Comparison of ENCODE assay signal across 32 cellular contexts in the genomic region with DNA sequence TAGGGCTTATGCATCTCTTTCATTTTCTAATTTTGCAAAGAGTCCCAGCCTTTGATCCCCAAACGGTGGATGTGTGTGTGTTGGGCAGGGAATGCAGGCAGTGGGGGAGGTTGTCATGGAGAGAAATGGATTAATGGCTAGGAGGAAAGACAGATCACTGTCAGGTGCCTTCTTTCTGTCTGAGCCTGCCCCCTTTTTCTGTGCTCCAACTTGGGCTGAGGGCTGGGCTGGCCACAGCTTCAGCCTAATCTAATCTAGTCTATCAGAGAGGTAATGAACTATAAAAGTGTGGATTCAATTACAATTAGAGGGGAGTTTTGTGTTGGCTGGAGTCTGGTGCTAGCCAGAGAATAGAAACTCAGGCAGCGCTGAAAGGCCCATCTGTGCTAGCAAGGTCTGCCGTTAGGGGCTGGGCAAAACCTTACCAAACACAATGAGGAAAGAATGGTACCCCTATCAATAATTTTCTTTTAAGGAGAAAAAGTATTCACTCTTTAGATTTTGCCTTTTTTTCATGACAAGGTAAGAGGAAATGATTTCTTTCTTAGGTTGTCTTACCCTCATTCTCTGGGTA. TPM values are rescaled to one million over a fixed set of nuclear protein-coding genes. Genes with fewer than 3 reads are reported as not detected.
DNase-seq lines count a peak whose midpoint lies in the region; ATAC-seq, FAIRE-seq and TF ChIP-seq lines count a peak whose summit lies in the region.
"Had no signal": no experiment of that assay in that cellular context is flagged by ENCODE, and none has a peak within 500 bp of the region (broad histone marks: within the 10 kb centered on the region; RNA-seq: fewer than 3 reads in every experiment).

No MANE protein-coding gene starts in this region.

- SMC1A ChIA-PET in GM12878 (lab: Charles Lee; ENCODE audit: uncharacterized antibody, unreplicated experiment), result interaction anchor here (1.0 kb wide), 1 partner anchor 67 kb away, joined by 3 read pairs; no protein-coding TSS in a partner anchor

- TF ChIP-seq CTCF in GM12878 (IDR thresholded peaks at IDR 0.05 in 2 of 3, conservative IDR thresholded peaks at IDR 0.05 in 1 of 3; ENCODE audit: control insufficient read depth in 2 of 3, extremely low read depth in 1 of 3, insufficient read depth in 1 of 3, low read depth in 3 of 3, low read length in 3 of 3), result no peak
- no peak for TF ChIP-seq CTCF in brain microvascular endothelial cell (IDR thresholded peaks at IDR 0.05; ENCODE audit: low read depth, low read length, missing control alignments)

- no peak for TF ChIP-seq RAD21 in GM12878 (IDR thresholded peaks at IDR 0.05; ENCODE audit: insufficient read depth, low read depth, low read length)

- no peaks in the 10 kb centered on the region for H3K36me3 Mint-ChIP-seq in activated naive CD8-positive, alpha-beta T cell treated with anti-CD3 and anti-CD28 coated beads for 36 hours
- no peaks in the 10 kb centered on the region for H3K36me3 Mint-ChIP-seq in activated naive CD8-positive, alpha-beta T cell treated with anti-CD3 and anti-CD28 coated beads, Interleukin-2, amount 50 U/mL, for 24 hours (ENCODE audit: low read depth)
- no peaks in the 10 kb centered on the region for H3K36me3 Mint-ChIP-seq in stimulated activated memory B cell treated with anti-CD40 and anti-IgM and Interleukin-4, amounts not matched to agents 10 μg/mL and 1 μg/mL and 100 μg/mL, for 72 hours
- H3K36me3 Mint-ChIP-seq: activated naive CD4-positive, alpha-beta T cell treated with anti-CD3 and anti-CD28 coated beads, Interleukin-2, amount 50 U/mL, for 72 hours; IgD-negative memory B cell; immature natural killer cell; memory B cell had no signal

- no peaks in the 10 kb centered on the region for H3K27me3 Mint-ChIP-seq in activated naive CD8-positive, alpha-beta T cell treated with anti-CD3 and anti-CD28 coated beads for 36 hours
- H3K27me3 Mint-ChIP-seq in activated naive CD8-positive, alpha-beta T cell treated with anti-CD3 and anti-CD28 coated beads, Interleukin-2, amount 50 U/mL, for 24 hours, result peaks cover 2% of the 10 kb centered on the region
- peaks cover 18% of the 10 kb centered on the region for H3K27me3 Mint-ChIP-seq in stimulated activated memory B cell treated with anti-CD40 and anti-IgM and Interleukin-4, amounts not matched to agents 10 μg/mL and 1 μg/mL and 100 μg/mL, for 72 hours
- H3K27me3 Mint-ChIP-seq: CD4-positive, alpha-beta T cell had no signal

- RAD21 ChIA-PET in GM12878 (lab: Charles Lee; ENCODE audit: unreplicated experiment), result no interaction called here

- H3K4me2 ChIP-seq in GM12878 (ENCODE audit: control insufficient read depth, insufficient read depth), result peak overlapping the region; percentile 66; the same call in 1 of the 2 replicates

- DNase-seq in activated naive CD8-positive, alpha-beta T cell treated with anti-CD3 and anti-CD28 coated beads for 36 hours, result no peak
- DNase-seq in activated naive CD8-positive, alpha-beta T cell treated with anti-CD3 and anti-CD28 coated beads, Interleukin-2, amount 50 U/mL, for 24 hours, result no peak
- DNase-seq in NCI-H2171 treated with DMSO at 0.1 percent for 48 hours (lab: John Stamatoyannopoulos, UW) (peak; percentile 85), GM12878 (ENCODE audit: low read depth, low spot score) (no peak), activated gamma-delta T cell (lab: John Stamatoyannopoulos, UW) (no peak), brain microvascular endothelial cell (no peak)
- DNase-seq: activated CD4-positive, alpha-beta T cell treated with anti-CD3 and anti-CD28 coated beads, Interleukin-2, amount 50 U/mL, for 4 hours; activated CD4-positive, CD25-positive, alpha-beta regulatory T cell; caudate nucleus; CD4-positive, alpha-beta T cell; cortex of kidney; hippocampal formation; immature natural killer cell; left colon; NCI-H2081 treated with DMSO at 0.1 percent for 48 hours; NCI-H510A treated with DMSO at 0.1 percent for 48 hours; right cardiac atrium; SJCRH30; transverse colon had no signal

- TF ChIP-seq EP300 in GM12878 (IDR thresholded peaks at IDR 0.05; ENCODE audit: borderline replicate concordance in 1 of 2, control insufficient read depth in 1 of 2, low read depth in 2 of 2, low read length in 2 of 2), result no peak

- no peak overlapping the region for H3K4me3 ChIP-seq in GM12878
- no peak overlapping the region for H3K4me3 ChIP-seq in brain microvascular endothelial cell (ENCODE audit: low read depth, low read length)
- H3K4me3 ChIP-seq: ascending aorta, esophagus muscularis mucosa, SJCRH30, transverse colon had no signal

- FAIRE-seq in GM12878 (lab: Jason Lieb, UNC), result no peak
- FAIRE-seq: frontal cortex had no signal

- peaks cover 11% of the 10 kb centered on the region for H3K4me1 Mint-ChIP-seq in activated naive CD8-positive, alpha-beta T cell treated with anti-CD3 and anti-CD28 coated beads for 36 hours
- peaks cover 9% of the 10 kb centered on the region for H3K4me1 Mint-ChIP-seq in activated naive CD8-positive, alpha-beta T cell treated with anti-CD3 and anti-CD28 coated beads, Interleukin-2, amount 50 U/mL, for 24 hours
- H3K4me1 Mint-ChIP-seq in stimulated activated memory B cell treated with anti-CD40 and anti-IgM and Interleukin-4, amounts not matched to agents 10 μg/mL and 1 μg/mL and 100 μg/mL, for 72 hours, result peaks cover 13% of the 10 kb centered on the region
- H3K4me1 Mint-ChIP-seq: immature natural killer cell had no signal

- H3K36me3 ChIP-seq in GM12878 (ENCODE audit: control insufficient read depth in 2 of 2, insufficient read depth in 2 of 2, low read length in 1 of 2), result no peaks in the 10 kb centered on the region
- H3K36me3 ChIP-seq in brain microvascular endothelial cell (replicated peaks), result no peaks in the 10 kb centered on the region
- H3K36me3 ChIP-seq: ascending aorta, esophagus muscularis mucosa, SJCRH30, transverse colon had no signal

- H3K4me3 Mint-ChIP-seq in activated naive CD8-positive, alpha-beta T cell treated with anti-CD3 and anti-CD28 coated beads for 36 hours, result no peak overlapping the region
- H3K4me3 Mint-ChIP-seq in activated naive CD8-positive, alpha-beta T cell treated with anti-CD3 and anti-CD28 coated beads, Interleukin-2, amount 50 U/mL, for 24 hours, result no peak overlapping the region
- H3K4me3 Mint-ChIP-seq in stimulated activated memory B cell treated with anti-CD40 and anti-IgM and Interleukin-4, amounts not matched to agents 10 μg/mL and 1 μg/mL and 100 μg/mL, for 72 hours, result no peak overlapping the region
- H3K4me3 Mint-ChIP-seq: activated T-helper 17 cell treated with anti-CD3 and anti-CD28 coated beads, Interleukin-2, amount 50 U/mL, for 72 hours; CD4-positive, alpha-beta T cell; IgD-negative memory B cell; immature natural killer cell; memory B cell; neural crest cell had no signal

- peaks cover 12% of the 10 kb centered on the region for H3K4me1 ChIP-seq in GM12878 (ENCODE audit: control insufficient read depth, insufficient read depth, low read length)
- H3K4me1 ChIP-seq: ascending aorta, esophagus muscularis mucosa, transverse colon had no signal

- no peak overlapping the region for H3K27ac ChIP-seq in GM12878 (ENCODE audit: control insufficient read depth, insufficient read depth)
- no peak overlapping the region for H3K27ac ChIP-seq in brain microvascular endothelial cell
- H3K27ac ChIP-seq: ascending aorta, esophagus muscularis mucosa, SJCRH30, transverse colon had no signal

- H3K27ac Mint-ChIP-seq in activated naive CD8-positive, alpha-beta T cell treated with anti-CD3 and anti-CD28 coated beads for 36 hours, result peak overlapping the region; percentile 46
- no peak overlapping the region for H3K27ac Mint-ChIP-seq in activated naive CD8-positive, alpha-beta T cell treated with anti-CD3 and anti-CD28 coated beads, Interleukin-2, amount 50 U/mL, for 24 hours
- peak overlapping the region; percentile 12 for H3K27ac Mint-ChIP-seq in stimulated activated memory B cell treated with anti-CD40 and anti-IgM and Interleukin-4, amounts not matched to agents 10 μg/mL and 1 μg/mL and 100 μg/mL, for 72 hours
- H3K27ac Mint-ChIP-seq: activated naive CD4-positive, alpha-beta T cell treated with anti-CD3 and anti-CD28 coated beads, Interleukin-2, amount 50 U/mL, for 72 hours; activated T-helper 17 cell treated with anti-CD3 and anti-CD28 coated beads, Interleukin-2, amount 50 U/mL, for 72 hours; CD4-positive, alpha-beta T cell; IgD-negative memory B cell; immature natural killer cell; memory B cell had no signal

- peak overlapping the region; percentile 10; the same call in 1 of the 2 replicates for H2AFZ ChIP-seq in GM12878 (ENCODE audit: control insufficient read depth, low read depth, low read length)

- CTCF ChIA-PET in GM12878 (lab: Yijun Ruan, JAX), result interaction anchor here (0.6 to 19.4 kb wide), 3 partner anchors 11 to 125 kb away, joined by 3 to 700 read pairs (median 14); no protein-coding TSS in a partner anchor

- no peaks in the 10 kb centered on the region for H3K9me3 ChIP-seq in GM12878 (replicated peaks; ENCODE audit: control insufficient read depth, insufficient read depth, low read length)
- H3K9me3 ChIP-seq: ascending aorta, esophagus muscularis mucosa, SJCRH30, transverse colon had no signal

- H3K9ac ChIP-seq in GM12878 (ENCODE audit: control insufficient read depth, insufficient read depth, low read length), result no peak overlapping the region

- POLR2A ChIA-PET in GM12878 (lab: Charles Lee), result no interaction called here

- BruUV-seq in GM12878 (replicated peaks; lab: Mats Ljungman, UMichigan), result no TSS peak

- intact Hi-C loops in GM12878 (cut with micrococcal nuclease; ENCODE audit: unreplicated experiment), result no loop called here

- TF ChIP-seq POLR2A in GM12878 (IDR thresholded peaks at IDR 0.05; ENCODE audit: low read depth, low read length), result no peak

- 55% methylated on average over 3 of the region's 3 CpGs for WGBS in GM12878 (ENCODE audit: insufficient coverage, insufficient replicate concordance, low lambda C conversion rate, missing lambda C conversion rate)

- H3K27me3 ChIP-seq in GM12878 (replicated peaks in 1 of 2; ENCODE audit: control insufficient read depth in 2 of 2, insufficient read depth in 2 of 2, low read length in 1 of 2) (no peaks in the 10 kb centered on the region; a peak in 1 of 4 replicates), brain microvascular endothelial cell (replicated peaks) (no peaks in the 10 kb centered on the region)
- H3K27me3 ChIP-seq: ascending aorta, SJCRH30 had no signal

- in situ Hi-C loops in GM12878 (cut with MboI) (loop anchor here (5.0 kb wide), 1 partner anchor 304 kb away; no protein-coding TSS in a partner anchor), brain microvascular endothelial cell (cut with HindIII; ENCODE audit: low pct_ligation_motif_present, low sequenced_read_pairs) (no loop called here)

- no peaks in the 10 kb centered on the region for H3K79me2 ChIP-seq in GM12878 (ENCODE audit: control insufficient read depth, insufficient read depth, low read length)

- no peaks in the 10 kb centered on the region for H3K9me3 Mint-ChIP-seq in activated naive CD8-positive, alpha-beta T cell treated with anti-CD3 and anti-CD28 coated beads for 36 hours
- no peaks in the 10 kb centered on the region for H3K9me3 Mint-ChIP-seq in activated naive CD8-positive, alpha-beta T cell treated with anti-CD3 and anti-CD28 coated beads, Interleukin-2, amount 50 U/mL, for 24 hours
- H3K9me3 Mint-ChIP-seq in stimulated activated memory B cell treated with anti-CD40 and anti-IgM and Interleukin-4, amounts not matched to agents 10 μg/mL and 1 μg/mL and 100 μg/mL, for 72 hours, result peaks cover under 1% of the 10 kb centered on the region
- H3K9me3 Mint-ChIP-seq: activated naive CD4-positive, alpha-beta T cell treated with anti-CD3 and anti-CD28 coated beads, Interleukin-2, amount 50 U/mL, for 72 hours; activated T-helper 17 cell treated with anti-CD3 and anti-CD28 coated beads, Interleukin-2, amount 50 U/mL, for 72 hours; CD4-positive, alpha-beta T cell; IgD-negative memory B cell; immature natural killer cell; memory B cell; neural crest cell had no signal

- no peaks in the 10 kb centered on the region for H4K20me1 ChIP-seq in GM12878 (ENCODE audit: control insufficient read depth, insufficient read depth)

- ATAC-seq in activated naive CD8-positive, alpha-beta T cell treated with anti-CD3 and anti-CD28 coated beads, Interleukin-2, amount 50 U/mL, for 24 hours, result no peak
- ATAC-seq in GM12878 (peak; percentile 15), HG03520 (IDR thresholded peaks at IDR 0.05; ENCODE audit: unreplicated experiment) (no peak)
- no peak for ATAC-seq in stimulated activated memory B cell treated with anti-CD40 and anti-IgM and Interleukin-4, amounts not matched to agents 10 μg/mL and 1 μg/mL and 100 μg/mL, for 72 hours
- ATAC-seq: left colon, right cardiac atrium had no signal

RNA-seq across cellular contexts. Expression of gene NEUROD4, which starts 41.3 kb away (rescaled TPM):
- not detected for total RNA-seq in activated naive CD8-positive, alpha-beta T cell treated with anti-CD3 and anti-CD28 coated beads for 36 hours
- total RNA-seq in GM12878 (2013; cell fraction: nucleolus; rRNA removed), result not detected in 2 replicates
- total RNA-seq in GM12878 (2014; rRNA removed) (not detected in 2 replicates), GM12878 (2014; rRNA removed; fragmentation: Illumina TruSeq; extraction: Trizol) (not detected in 2 replicates), GM12878 (2021) (not detected in 2 replicates)
- polyA plus RNA-seq in GM12878 (2011; ENCODE audit: low read depth), result not detected
- polyA plus RNA-seq in GM12878 (2011; rRNA removed) (not detected in 2 replicates), GM12878 (2014; fragmentation: Illumina TruSeq; extraction: Trizol) (not detected in 2 replicates), GM12878 (2014; fragmentation: Nextera tagmentation; extraction: Ambion mirVana) (not detected), GM12878 (2014; rRNA removed) (not detected in 2 replicates), GM12878 (2016; fragmentation: Nextera tagmentation; extraction: Ambion mirVana) (under 1 TPM in 1 of 2 experiments, not detected in 1; 0.06 TPM)
- not detected in 2 replicates for polyA plus RNA-seq in GM12878 (2011; cell fraction: cytosol; rRNA removed)
- not detected in 2 replicates for polyA plus RNA-seq in GM12878 (2011; cell fraction: nucleus; rRNA removed)
- polyA plus RNA-seq in GM12878 (2012), result not detected in 2 replicates
- polyA minus RNA-seq in GM12878 (2011; rRNA and poly(A)+ RNA removed), result not detected in 2 replicates
- polyA minus RNA-seq in GM12878 (2011; cell fraction: cytosol; rRNA and poly(A)+ RNA removed), result not detected in 2 replicates
- not detected in 2 replicates for polyA minus RNA-seq in GM12878 (2011; cell fraction: nucleus; rRNA and poly(A)+ RNA removed)
- total RNA-seq: A172; activated naive CD4-positive, alpha-beta T cell treated with anti-CD3 and anti-CD28 coated beads, Interleukin-2, amount 50 U/mL, for 72 hours; activated T-helper 17 cell treated with anti-CD3 and anti-CD28 coated beads, Interleukin-2, amount 50 U/mL, for 72 hours; ascending aorta; CD4-positive, alpha-beta T cell; esophagus muscularis mucosa; left colon; M059J; right cardiac atrium; RPMI7951; SJCRH30; transverse colon had no signal
- polyA plus RNA-seq: IgD-negative memory B cell, immature natural killer cell, right cardiac atrium had no signal
